In genomic region chr6:3943373-3943772, GRCh38 we compare ENCODE assay signal across 1 cellular context.
TF ChIP-seq lines count a peak whose summit lies in the region.

No MANE protein-coding gene starts in this region.

TF ChIP-seq in H1, 55 proteins besides CTCF, POLR2A, EP300 and RAD21 (continued from another document):
- TF ChIP-seq RBBP5 (IDR thresholded peaks at IDR 0.05; ENCODE audit: borderline replicate concordance, low read depth, low read length) (no peak), BRCA1 (IDR thresholded peaks at IDR 0.05; ENCODE audit: low read depth, low read length) (no peak), POU5F1 (IDR thresholded peaks at IDR 0.05; ENCODE audit: low read depth, low read length) (no peak), TAF1 (IDR thresholded peaks at IDR 0.05; ENCODE audit: low read depth, low read length) (no peak), TAF7 (optimal IDR thresholded peaks at IDR 0.05; ENCODE audit: borderline replicate concordance, low read depth, low read length) (no peak), SIN3A (conservative IDR thresholded peaks at IDR 0.05 in 1 of 2, IDR thresholded peaks at IDR 0.05 in 1 of 2; ENCODE audit: low read depth in 1 of 2, low read length in 2 of 2) (no peak), GTF2F1 (IDR thresholded peaks at IDR 0.05; ENCODE audit: borderline replicate concordance, low read depth, low read length) (no peak), MAFK (IDR thresholded peaks at IDR 0.05; ENCODE audit: low read depth, low read length) (no peak), SP2 (IDR thresholded peaks at IDR 0.05; ENCODE audit: low read length) (no peak), SP4 (IDR thresholded peaks at IDR 0.05; ENCODE audit: low read length) (no peak), KDM1A (IDR thresholded peaks at IDR 0.05; ENCODE audit: borderline replicate concordance, low read length) (no peak), ATF3 (IDR thresholded peaks at IDR 0.05; ENCODE audit: insufficient read depth, low read depth, low read length) (no peak), GABPA (IDR thresholded peaks at IDR 0.05; ENCODE audit: borderline replicate concordance, insufficient read depth, low read length) (no peak), EZH2 (IDR thresholded peaks at IDR 0.05; ENCODE audit: low read depth, low read length, severe bottlenecking) (no peak)
